ENCODE assay signal across 15 cellular contexts in the genomic region with DNA sequence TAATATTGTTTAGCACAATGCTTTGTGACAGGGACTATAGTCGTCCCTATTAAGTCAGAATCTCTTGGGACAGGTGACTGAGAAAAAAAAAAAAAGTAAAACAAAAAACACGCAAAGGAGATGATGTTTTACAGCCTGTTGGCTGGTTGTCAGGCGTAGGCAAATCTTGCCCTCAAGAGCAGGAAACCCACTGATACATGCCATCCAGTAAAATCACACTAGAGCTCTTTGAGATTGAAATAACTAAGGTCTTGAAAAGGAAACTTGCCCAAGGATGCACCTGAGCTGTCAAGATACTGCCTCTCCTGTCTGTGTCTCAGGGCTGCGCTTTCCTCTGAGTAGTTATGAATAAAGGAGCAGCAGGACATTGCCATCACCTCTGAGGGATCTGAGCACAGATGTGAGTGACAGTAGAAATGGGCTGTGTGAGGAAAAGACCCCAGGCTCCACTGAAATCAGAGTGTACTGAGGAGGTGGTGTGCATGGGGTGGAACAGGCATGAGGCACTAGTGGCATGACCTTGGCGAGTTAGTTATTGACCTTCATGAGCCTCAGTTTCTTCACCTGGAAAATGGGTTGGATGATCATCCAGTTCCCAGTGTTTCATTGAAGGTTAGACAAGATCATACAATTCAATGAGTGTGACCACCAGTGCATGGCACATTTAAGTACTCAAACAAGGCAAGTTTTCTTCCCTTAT. TPM values are rescaled to one million over a fixed set of nuclear protein-coding genes. Genes with fewer than 3 reads are reported as not detected.
DNase-seq lines count a peak whose midpoint lies in the region; ATAC-seq and TF ChIP-seq lines count a peak whose summit lies in the region.
"Had no signal": no experiment of that assay in that cellular context is flagged by ENCODE, and none has a peak within 500 bp of the region (broad histone marks: within the 10 kb centered on the region; RNA-seq: fewer than 3 reads in every experiment).

No MANE protein-coding gene starts in this region.

- ATAC-seq in CD8-positive, alpha-beta T cell = peak; percentile 88
- peak; percentile 58 for ATAC-seq in GM21447 (IDR thresholded peaks at IDR 0.05; ENCODE audit: unreplicated experiment)
- peak; percentile 37 for ATAC-seq in activated T-helper 17 cell treated with anti-CD3 and anti-CD28 coated beads, Interleukin-2, amount 50 U/mL, for 72 hours (replicated peaks)
- ATAC-seq in naive thymus-derived CD8-positive, alpha-beta T cell = peak; percentile 83 to 94
- ATAC-seq: HCT116 had no signal

- intact Hi-C loops in CD8-positive, alpha-beta T cell (cut with DNase I, micrococcal nuclease) = no loop called here
- intact Hi-C loops in ovary (cut with DNase I) = no loop called here

- H3K36me3 Mint-ChIP-seq in CD8-positive, alpha-beta T cell = no peaks in the 10 kb centered on the region
- no peaks in the 10 kb centered on the region for H3K36me3 Mint-ChIP-seq in activated T-helper 17 cell treated with anti-CD3 and anti-CD28 coated beads, Interleukin-2, amount 50 U/mL, for 72 hours (ENCODE audit: low read depth)
- H3K36me3 Mint-ChIP-seq in naive thymus-derived CD8-positive, alpha-beta T cell = no peaks in the 10 kb centered on the region
- H3K36me3 Mint-ChIP-seq: natural killer cell had no signal

- TF ChIP-seq EP300 in ovary (IDR thresholded peaks at IDR 0.05) = no peak

- peak overlapping the region; percentile 61 for H3K27ac Mint-ChIP-seq in CD8-positive, alpha-beta T cell
- peak overlapping the region; percentile 75 for H3K27ac Mint-ChIP-seq in activated T-helper 17 cell treated with anti-CD3 and anti-CD28 coated beads, Interleukin-2, amount 50 U/mL, for 72 hours
- H3K27ac Mint-ChIP-seq in naive thymus-derived CD8-positive, alpha-beta T cell = peak overlapping the region in 9 of 10 donors; percentile 1 to 85 (median 64)

- POLR2A ChIA-PET in CD8-positive, alpha-beta T cell (lab: Charles Lee) = interaction anchor here (0.6 kb wide), 1 partner anchor 1325 kb away, joined by 3 read pairs; a partner anchor contains a TSS
- POLR2A ChIA-PET in naive thymus-derived CD8-positive, alpha-beta T cell (lab: Charles Lee) = interaction anchor here (1.1 kb wide), 1 partner anchor 92 kb away, joined by 3 read pairs; no protein-coding TSS in a partner anchor

- no peak for TF ChIP-seq CTCF in CD8-positive, alpha-beta T cell (IDR thresholded peaks at IDR 0.05)
- TF ChIP-seq CTCF in ovary (IDR thresholded peaks at IDR 0.05) = no peak

- H3K36me3 ChIP-seq in CD8-positive, alpha-beta T cell (ENCODE audit: insufficient read depth, low read length) = no peaks in the 10 kb centered on the region
- H3K36me3 ChIP-seq in ovary = no peaks in the 10 kb centered on the region
- H3K36me3 ChIP-seq: left lung had no signal

- no peaks in the 10 kb centered on the region for H3K27me3 ChIP-seq in CD8-positive, alpha-beta T cell (ENCODE audit: insufficient read depth, low read length)
- no peaks in the 10 kb centered on the region for H3K27me3 ChIP-seq in ovary
- H3K27me3 ChIP-seq: left lung had no signal

- H3K9me3 ChIP-seq in CD8-positive, alpha-beta T cell (ENCODE audit: low read length) = no peaks in the 10 kb centered on the region
- no peaks in the 10 kb centered on the region for H3K9me3 ChIP-seq in ovary
- H3K9me3 ChIP-seq: left lung had no signal

- no peak overlapping the region for H3K4me3 ChIP-seq in CD8-positive, alpha-beta T cell (ENCODE audit: low read depth, low read length)
- no peak overlapping the region for H3K4me3 ChIP-seq in ovary
- H3K4me3 ChIP-seq: left lung had no signal

- H3K27me3 Mint-ChIP-seq in CD8-positive, alpha-beta T cell (ENCODE audit: low read depth) = no peaks in the 10 kb centered on the region
- H3K27me3 Mint-ChIP-seq in activated T-helper 17 cell treated with anti-CD3 and anti-CD28 coated beads, Interleukin-2, amount 50 U/mL, for 72 hours = no peaks in the 10 kb centered on the region
- H3K27me3 Mint-ChIP-seq in naive thymus-derived CD8-positive, alpha-beta T cell = no peaks in the 10 kb centered on the region

- WGBS in ovary, 3 donors = 91 to 96% (median 91%) methylated on average over 5 of the region's 5 CpGs

- H3K9me3 Mint-ChIP-seq in CD8-positive, alpha-beta T cell = no peaks in the 10 kb centered on the region
- H3K9me3 Mint-ChIP-seq in activated T-helper 17 cell treated with anti-CD3 and anti-CD28 coated beads, Interleukin-2, amount 50 U/mL, for 72 hours = no peaks in the 10 kb centered on the region
- no peaks in the 10 kb centered on the region for H3K9me3 Mint-ChIP-seq in naive thymus-derived CD8-positive, alpha-beta T cell
- H3K9me3 Mint-ChIP-seq: natural killer cell had no signal

- peaks cover 13% of the 10 kb centered on the region for H3K4me1 ChIP-seq in CD8-positive, alpha-beta T cell (ENCODE audit: insufficient read depth, low read length)
- no peaks in the 10 kb centered on the region for H3K4me1 ChIP-seq in ovary (ENCODE audit: insufficient read depth)

- H3K27ac ChIP-seq in CD8-positive, alpha-beta T cell (ENCODE audit: low read depth, low read length) = no peak overlapping the region
- H3K27ac ChIP-seq in ovary = no peak overlapping the region

- CTCF ChIA-PET in CD8-positive, alpha-beta T cell (lab: Charles Lee) = interaction anchor here (1.4 to 5.5 kb wide), 2 partner anchors 32 to 104 kb away, joined by 4 to 22 read pairs; no protein-coding TSS in a partner anchor

- H3K4me1 Mint-ChIP-seq in CD8-positive, alpha-beta T cell (ENCODE audit: low read depth) = peaks cover 19% of the 10 kb centered on the region
- peaks cover 23% of the 10 kb centered on the region for H3K4me1 Mint-ChIP-seq in activated T-helper 17 cell treated with anti-CD3 and anti-CD28 coated beads, Interleukin-2, amount 50 U/mL, for 72 hours
- peaks cover 11 to 19% (median 17%) of the 10 kb centered on the region in 4 donors for H3K4me1 Mint-ChIP-seq in naive thymus-derived CD8-positive, alpha-beta T cell

- TF ChIP-seq POLR2A in ovary (IDR thresholded peaks at IDR 0.05) = no peak

- peak overlapping the region; percentile 32 for H3K4me3 Mint-ChIP-seq in CD8-positive, alpha-beta T cell
- peak overlapping the region; percentile 62 for H3K4me3 Mint-ChIP-seq in activated T-helper 17 cell treated with anti-CD3 and anti-CD28 coated beads, Interleukin-2, amount 50 U/mL, for 72 hours
- H3K4me3 Mint-ChIP-seq in naive thymus-derived CD8-positive, alpha-beta T cell = peak overlapping the region in 9 of 10 donors; percentile 12 to 75 (median 60)
- H3K4me3 Mint-ChIP-seq: natural killer cell had no signal

- DNase-seq in CD8-positive, alpha-beta T cell = peak in 1 of 7 experiments; percentile 38
- peak in 5 of 10 donors; percentile 26 to 68 (median 38) for DNase-seq in naive thymus-derived CD8-positive, alpha-beta T cell
- no peak for DNase-seq in GOT3 (lab: John Stamatoyannopoulos, UW)
- DNase-seq in ovary = no peak
- no peak for DNase-seq in KG1 (lab: John Stamatoyannopoulos, UW)
- DNase-seq: natural killer cell; NCI-H2081; NCI-H82; stimulated activated CD4-positive, alpha-beta T cell treated with anti-CD3 and anti-CD28 coated beads, Interleukin-1b, Interleukin-23, amount 100 ng/mL, for 48 hours; stimulated activated CD8-positive, alpha-beta memory T cell treated with anti-CD3 and anti-CD28 coated beads, Interleukin-4, amount 100 ng/mL, for 48 hours; T1000 had no signal

RNA-seq across cellular contexts. Expression of a gene that starts 23.3 kb away (rescaled TPM):
- 10 to 100 TPM; 15.8 TPM for total RNA-seq in CD8-positive, alpha-beta T cell
- total RNA-seq in activated T-helper 17 cell treated with anti-CD3 and anti-CD28 coated beads, Interleukin-2, amount 50 U/mL, for 72 hours = 100 to 1,000 TPM; 127 to 253 TPM
- 1 to 10 TPM; 5.0 to 7.0 TPM for total RNA-seq in naive thymus-derived CD8-positive, alpha-beta T cell
- 10 to 100 TPM in 1 of 3 donors, 1 to 10 TPM in 2; 2.3 to 12.3 (median 2.8) TPM for polyA plus RNA-seq in naive thymus-derived CD8-positive, alpha-beta T cell
- total RNA-seq in ovary = 10 to 100 TPM; 11.0 to 68.5 (median 32.5) TPM
- 10 to 100 TPM; 10.7 to 73.6 TPM for polyA plus RNA-seq in ovary

Comparison
In these comparisons a context has a peak if more than half of its experiments do, and no peak if none do; other contexts are left out.
1. ATAC-seq: peak in every context shown above with its lines; median percentile 88 in naive thymus-derived CD8-positive, alpha-beta T cell; 88 in CD8-positive, alpha-beta T cell; 58 in GM21447; 37 in activated T-helper 17 cell treated with anti-CD3 and anti-CD28 coated beads, Interleukin-2, amount 50 U/mL, for 72 hours.